ENCODE assay signal across 8 cellular contexts in genomic region chr10:69389827-69390490, GRCh38. TPM values are rescaled to one million over a fixed set of nuclear protein-coding genes. Genes with fewer than 3 reads are reported as not detected.
DNase-seq lines count a peak whose midpoint lies in the region; ATAC-seq, FAIRE-seq and TF ChIP-seq lines count a peak whose summit lies in the region.

No MANE protein-coding gene starts in this region.

- no peak overlapping the region for H3K4me3 Mint-ChIP-seq in CD14-positive monocyte
- H3K4me3 Mint-ChIP-seq in activated T-helper 17 cell treated with anti-CD3 and anti-CD28 coated beads, Interleukin-2, amount 50 U/mL, for 72 hours: no peak overlapping the region

- peaks cover 0 to 2% (median 0%) of the 10 kb centered on the region in 7 donors for H3K9me3 Mint-ChIP-seq in CD14-positive monocyte
- no peaks in the 10 kb centered on the region for H3K9me3 Mint-ChIP-seq in activated T-helper 17 cell treated with anti-CD3 and anti-CD28 coated beads, Interleukin-2, amount 50 U/mL, for 72 hours

- TF ChIP-seq CTCF in CD14-positive monocyte (IDR thresholded peaks at IDR 0.05) (no peak), kidney (IDR thresholded peaks at IDR 0.05; ENCODE audit: borderline replicate concordance, extremely low read depth, insufficient read depth) (no peak), coronary artery (IDR thresholded peaks at IDR 0.05) (no peak)

- H3K9me3 ChIP-seq in kidney (ENCODE audit: control insufficient read depth in 1 of 2, low read length in 2 of 2): no peaks in the 10 kb centered on the region

- intact Hi-C loops in CD14-positive monocyte (cut with micrococcal nuclease): no loop called here
- intact Hi-C loops in kidney (cut with DNase I): loop anchor here (5.0 kb wide), 1 partner anchor 153 kb away; no protein-coding TSS in a partner anchor

- no peak for ATAC-seq in activated T-helper 17 cell treated with anti-CD3 and anti-CD28 coated beads, Interleukin-2, amount 50 U/mL, for 72 hours (replicated peaks)

- H3K4me1 ChIP-seq in kidney (ENCODE audit: control insufficient read depth in 1 of 2, insufficient read depth in 1 of 2, low read depth in 1 of 2, low read length in 2 of 2): no peaks in the 10 kb centered on the region

- DNase-seq in CD14-positive monocyte (ENCODE audit: low spot score) (no peak), HT1080 (ENCODE audit: low read depth) (peak; percentile 66), iPS-NIHi11 (ENCODE audit: low spot score) (peak; percentile 88), kidney (no peak), G401 (ENCODE audit: low spot score) (no peak), coronary artery (ENCODE audit: low spot score) (no peak)
- no peak for DNase-seq in activated CD4-positive, alpha-beta T cell treated with anti-CD3 and anti-CD28 coated beads, Interleukin-2, amount 50 U/mL, for 1 hour

- H3K9ac ChIP-seq in kidney (ENCODE audit: low read length in 2 of 2): no peak overlapping the region

- H3K36me3 Mint-ChIP-seq in CD14-positive monocyte: peaks cover 81 to 96% of the 10 kb centered on the region in 2 donors
- peaks cover 99% of the 10 kb centered on the region for H3K36me3 Mint-ChIP-seq in activated T-helper 17 cell treated with anti-CD3 and anti-CD28 coated beads, Interleukin-2, amount 50 U/mL, for 72 hours (ENCODE audit: low read depth)

- H3K36me3 ChIP-seq in kidney (ENCODE audit: control insufficient read depth in 1 of 2, insufficient read depth in 2 of 2, low read length in 2 of 2): peaks cover 5 to 9% of the 10 kb centered on the region in 2 donors

- no peaks in the 10 kb centered on the region for H3K27me3 Mint-ChIP-seq in CD14-positive monocyte (ENCODE audit: low read depth in 3 of 3)
- no peaks in the 10 kb centered on the region for H3K27me3 Mint-ChIP-seq in activated T-helper 17 cell treated with anti-CD3 and anti-CD28 coated beads, Interleukin-2, amount 50 U/mL, for 72 hours

- peak overlapping the region in 5 of 7 donors; percentile 28 to 70 (median 58) for H3K27ac Mint-ChIP-seq in CD14-positive monocyte
- peak overlapping the region; percentile 28 for H3K27ac Mint-ChIP-seq in activated T-helper 17 cell treated with anti-CD3 and anti-CD28 coated beads, Interleukin-2, amount 50 U/mL, for 72 hours

- no peak for FAIRE-seq in kidney (lab: Jason Lieb, UNC)

- no peak overlapping the region for H3K27ac ChIP-seq in kidney (ENCODE audit: low read depth in 2 of 2, low read length in 2 of 2)
- H3K27ac ChIP-seq in coronary artery: peak overlapping the region in 1 of 2 donors; percentile 65

- H3K4me3 ChIP-seq in kidney (ENCODE audit: low read length in 2 of 2): no peak overlapping the region
- H3K4me3 ChIP-seq in coronary artery: no peak overlapping the region

- in situ Hi-C loops in G401 (cut with HindIII; ENCODE audit: low sequenced_read_pairs): no loop called here

- peaks cover 8% of the 10 kb centered on the region for H3K4me1 Mint-ChIP-seq in CD14-positive monocyte
- H3K4me1 Mint-ChIP-seq in activated T-helper 17 cell treated with anti-CD3 and anti-CD28 coated beads, Interleukin-2, amount 50 U/mL, for 72 hours: peaks cover 3% of the 10 kb centered on the region

RNA-seq across cellular contexts. Expression of gene TACR2, which starts 26.8 kb away (rescaled TPM):
- under 1 TPM; 0.20 to 0.23 TPM for polyA plus RNA-seq in CD14-positive monocyte
- not detected in 2 replicates for total RNA-seq in HT1080 (2014; rRNA removed; shearing (Covaris generic))
- polyA plus RNA-seq in HT1080 (2015; cell fraction: cytosol; rRNA removed): not detected in 2 replicates
- not detected in 2 replicates for polyA plus RNA-seq in HT1080 (2015; cell fraction: nucleus; rRNA removed)
- total RNA-seq in activated T-helper 17 cell treated with anti-CD3 and anti-CD28 coated beads, Interleukin-2, amount 50 U/mL, for 72 hours: not detected
- 0.38 TPM for total RNA-seq in kidney
- polyA plus RNA-seq in kidney (ENCODE audit: insufficient read depth, low read depth, low replicate concordance): 0.37 TPM
- not detected in 2 replicates for total RNA-seq in G401 (2014; rRNA removed; shearing (Covaris generic))

Comparison
In these comparisons a context has a peak if more than half of its experiments do, and no peak if none do; other contexts are left out.
1. DNase-seq: peak in HT1080 (single experiment) and iPS-NIHi11 (single experiment); none in CD14-positive monocyte (single experiment), kidney (single experiment), G401 (single experiment), coronary artery (single experiment) and activated CD4-positive, alpha-beta T cell treated with anti-CD3 and anti-CD28 coated beads, Interleukin-2, amount 50 U/mL, for 1 hour (single experiment).